17 cellular contexts compared by ENCODE assay signal in genomic region chr9:127057970-127058644, GRCh38.
DNase-seq lines count a peak whose midpoint lies in the region; ATAC-seq and TF ChIP-seq lines count a peak whose summit lies in the region.
"Had no signal": no experiment of that assay in that cellular context is flagged by ENCODE, and none has a peak within 500 bp of the region (broad histone marks: within the 10 kb centered on the region; RNA-seq: fewer than 3 reads in every experiment).

No MANE protein-coding gene starts in this region.

- H3K4me3 Mint-ChIP-seq in stimulated activated memory B cell treated with anti-CD40 and anti-IgM and Interleukin-4, amounts not matched to agents 10 μg/mL and 1 μg/mL and 100 μg/mL, for 72 hours = no peak overlapping the region
- H3K4me3 Mint-ChIP-seq: activated naive CD4-positive, alpha-beta T cell treated with anti-CD3 and anti-CD28 coated beads, Interleukin-2, amount 10 ng/mL, durations not matched to agents 7 days and 5 days; CD4-positive, alpha-beta T cell; immature natural killer cell had no signal

- peaks cover 32% of the 10 kb centered on the region for H3K36me3 Mint-ChIP-seq in stimulated activated memory B cell treated with anti-CD40 and anti-IgM and Interleukin-4, amounts not matched to agents 10 μg/mL and 1 μg/mL and 100 μg/mL, for 72 hours
- H3K36me3 Mint-ChIP-seq: activated naive CD4-positive, alpha-beta T cell treated with anti-CD3 and anti-CD28 coated beads, Interleukin-2, amount 10 ng/mL, durations not matched to agents 7 days and 5 days had no signal

- H3K4me3 ChIP-seq in dorsolateral prefrontal cortex = no peak overlapping the region
- H3K4me3 ChIP-seq in iPS-15b (ENCODE audit: low read depth, low read length) = no peak overlapping the region
- H3K4me3 ChIP-seq: prostate gland had no signal

- ATAC-seq in stimulated activated memory B cell treated with anti-CD40 and anti-IgM and Interleukin-4, amounts not matched to agents 10 μg/mL and 1 μg/mL and 100 μg/mL, for 72 hours = no peak
- no peak for ATAC-seq in GM19463 (IDR thresholded peaks at IDR 0.05; ENCODE audit: unreplicated experiment)
- no peak for ATAC-seq in HG03039 (IDR thresholded peaks at IDR 0.05; ENCODE audit: unreplicated experiment)
- no peak for ATAC-seq in HG02678 (IDR thresholded peaks at IDR 0.05; ENCODE audit: unreplicated experiment)
- ATAC-seq: PC-3 had no signal

- no peaks in the 10 kb centered on the region for H3K27me3 ChIP-seq in dorsolateral prefrontal cortex
- no peaks in the 10 kb centered on the region for H3K27me3 ChIP-seq in iPS-15b (ENCODE audit: control insufficient read depth, insufficient read depth, low read length)

- H3K27ac ChIP-seq in dorsolateral prefrontal cortex = peak overlapping the region; percentile 4 to 94 (median 84)
- H3K27ac ChIP-seq: prostate gland had no signal

- H3K4me1 ChIP-seq in iPS-15b (ENCODE audit: control insufficient read depth, insufficient read depth, low read length) = peaks cover 2% of the 10 kb centered on the region
- H3K4me1 ChIP-seq: prostate gland had no signal

- peaks cover under 1% of the 10 kb centered on the region for H3K36me3 ChIP-seq in iPS-15b (ENCODE audit: control insufficient read depth, insufficient read depth, low read length)
- H3K36me3 ChIP-seq: prostate gland had no signal

- H3K27ac Mint-ChIP-seq in stimulated activated memory B cell treated with anti-CD40 and anti-IgM and Interleukin-4, amounts not matched to agents 10 μg/mL and 1 μg/mL and 100 μg/mL, for 72 hours = peak overlapping the region; percentile 17
- H3K27ac Mint-ChIP-seq: activated naive CD4-positive, alpha-beta T cell treated with anti-CD3 and anti-CD28 coated beads, Interleukin-2, amount 10 ng/mL, durations not matched to agents 7 days and 5 days; CD4-positive, alpha-beta T cell had no signal

- intact Hi-C loops in dorsolateral prefrontal cortex (cut with DNase I) = loop anchor here in 1 of 2 donors (5.0 kb wide), 1 partner anchor 54 kb away; no protein-coding TSS in a partner anchor

- H3K9me3 Mint-ChIP-seq in stimulated activated memory B cell treated with anti-CD40 and anti-IgM and Interleukin-4, amounts not matched to agents 10 μg/mL and 1 μg/mL and 100 μg/mL, for 72 hours = no peaks in the 10 kb centered on the region
- H3K9me3 Mint-ChIP-seq: activated naive CD4-positive, alpha-beta T cell treated with anti-CD3 and anti-CD28 coated beads, Interleukin-2, amount 10 ng/mL, durations not matched to agents 7 days and 5 days; CD4-positive, alpha-beta T cell; immature natural killer cell had no signal

- DNase-seq in NCI-H2171 treated with DMSO at 0.1 percent for 48 hours (lab: John Stamatoyannopoulos, UW) (peak; percentile 93), dorsolateral prefrontal cortex (peak; percentile 24 to 77 (median 64)), T-helper 9 cell (no peak)
- DNase-seq: activated naive CD4-positive, alpha-beta T cell treated with anti-CD3 and anti-CD28 coated beads, Interleukin-2, amount 10 ng/mL, durations not matched to agents 7 days and 5 days; CD4-positive, alpha-beta T cell; GDM1; immature natural killer cell; NCI-H510A; PC-3; stimulated activated CD4-positive, alpha-beta T cell treated with anti-CD3 and anti-CD28 coated beads, Interleukin-2, amount 100 ng/mL, for 24 hours; SW 1271 had no signal

- H3K27me3 Mint-ChIP-seq in stimulated activated memory B cell treated with anti-CD40 and anti-IgM and Interleukin-4, amounts not matched to agents 10 μg/mL and 1 μg/mL and 100 μg/mL, for 72 hours = no peaks in the 10 kb centered on the region
- H3K27me3 Mint-ChIP-seq: CD4-positive, alpha-beta T cell had no signal

- peaks cover 29% of the 10 kb centered on the region for H3K4me1 Mint-ChIP-seq in stimulated activated memory B cell treated with anti-CD40 and anti-IgM and Interleukin-4, amounts not matched to agents 10 μg/mL and 1 μg/mL and 100 μg/mL, for 72 hours
- H3K4me1 Mint-ChIP-seq: immature natural killer cell had no signal

- H3K9me3 ChIP-seq in iPS-15b (ENCODE audit: control insufficient read depth, insufficient read depth, low read length) = no peaks in the 10 kb centered on the region
- H3K9me3 ChIP-seq: prostate gland had no signal

- peak overlapping the region; percentile 54 for H3K9ac ChIP-seq in iPS-15b (ENCODE audit: low read depth, low read length)

- TF ChIP-seq CTCF in dorsolateral prefrontal cortex (IDR thresholded peaks at IDR 0.05 in 54 of 56, conservative IDR thresholded peaks at IDR 0.05 in 2 of 56; ENCODE audit: low read depth in 1 of 56, partially characterized antibody in 56 of 56) = no peak
